ENCODE assay signal across 5 cellular contexts in genomic region chr15:30497275-30497674, GRCh38. TPM values are rescaled to one million over a fixed set of nuclear protein-coding genes. Genes with fewer than 3 reads are reported as not detected.
"Had no signal": no experiment of that assay in that cellular context is flagged by ENCODE, and none has a peak within 500 bp of the region (broad histone marks: within the 10 kb centered on the region; RNA-seq: fewer than 3 reads in every experiment).

No MANE protein-coding gene starts in this region.

RNA-seq across cellular contexts. Expression of gene GOLGA8Q, which starts 54.6 kb away (rescaled TPM):
- total RNA-seq: OCI-LY7, PC-3, PC-9, RPMI7951, SJCRH30 had no signal
